Comparison of ENCODE assay signal across 1 cellular context in the genomic region with DNA sequence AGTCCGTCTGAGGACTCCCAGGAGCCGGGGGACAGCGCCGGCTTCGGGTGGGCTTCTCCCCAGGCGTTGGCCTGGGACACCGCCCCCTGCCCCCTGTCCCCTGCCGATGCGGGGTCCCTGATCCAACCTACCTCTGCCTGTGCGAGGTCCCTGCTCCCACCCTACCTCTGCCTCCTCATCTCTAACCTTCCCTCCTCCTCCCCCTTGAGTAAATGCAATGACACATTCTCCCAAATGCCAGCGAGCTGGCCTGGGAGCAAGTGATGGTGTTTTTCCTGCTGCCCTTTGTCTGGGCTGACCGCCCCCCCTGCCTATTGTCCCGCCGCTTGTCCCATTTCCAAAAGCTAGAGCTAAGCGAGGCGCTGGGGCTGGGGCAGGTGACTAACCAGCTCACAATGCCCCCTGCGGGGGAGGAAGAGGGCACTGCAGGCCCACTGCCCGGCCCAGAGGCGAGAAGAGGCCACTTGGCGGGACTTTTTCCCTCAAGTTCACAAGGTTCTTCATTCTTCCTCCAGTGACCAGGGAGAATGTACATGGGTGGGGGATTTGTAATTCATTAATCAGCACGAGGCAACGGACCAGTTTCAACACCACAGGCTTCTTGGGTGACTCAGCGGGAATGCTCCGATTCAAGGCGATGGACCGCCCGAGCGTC.
A peak's percentile ranks its signal among the peaks of the same experiment; 100 is the strongest.
TF ChIP-seq lines count a peak whose summit lies in the region.

No MANE protein-coding gene starts in this region.

TF ChIP-seq in A549, 52 proteins besides CTCF, POLR2A, EP300 and RAD21 (continued from another document):
- TF ChIP-seq ELK1 (IDR thresholded peaks at IDR 0.05; ENCODE audit: low read depth, low read length) (no peak), EHMT2 (IDR thresholded peaks at IDR 0.05; ENCODE audit: low read depth) (no peak), TP53 (CRISPR knock-in tag; IDR thresholded peaks at IDR 0.05) (peak; percentile 93), MAX (IDR thresholded peaks at IDR 0.05) (peak; percentile 91), TFCP2L1 (CRISPR knock-in tag; IDR thresholded peaks at IDR 0.05) (peak; percentile 98), PHF8 (IDR thresholded peaks at IDR 0.05; ENCODE audit: borderline replicate concordance, low read depth) (no peak; the same call in 1 of the 2 replicates), NFE2L2 (conservative IDR thresholded peaks at IDR 0.05; ENCODE audit: low read length) (peak; percentile 89), CEBPB (IDR thresholded peaks at IDR 0.05) (peak; percentile 76 to 96), EHF (CRISPR knock-in tag; IDR thresholded peaks at IDR 0.05) (0 out of 2 replicates have a peak, but pooled peaks have one; percentile 63), PBX3 (IDR thresholded peaks at IDR 0.05) (no peak; the same call in 1 of the 2 replicates), KDM5A (IDR thresholded peaks at IDR 0.05) (no peak), ATOH8 (CRISPR knock-in tag; IDR thresholded peaks at IDR 0.05; ENCODE audit: low read depth) (peak; percentile 16; the same call in 1 of the 2 replicates), MAFK (IDR thresholded peaks at IDR 0.05; ENCODE audit: partially characterized antibody) (peak; percentile 99), RFX5 (IDR thresholded peaks at IDR 0.05) (0 out of 2 replicates have a peak, but pooled peaks have one; percentile 46), SMC3 (IDR thresholded peaks at IDR 0.05) (peak; percentile 66), FOXS1 (CRISPR knock-in tag; IDR thresholded peaks at IDR 0.05) (0 out of 2 replicates have a peak, but pooled peaks have one; percentile 57), FOSB (CRISPR knock-in tag; IDR thresholded peaks at IDR 0.05) (peak; percentile 96), HDAC2 (IDR thresholded peaks at IDR 0.05) (no peak), MYC (IDR thresholded peaks at IDR 0.05; ENCODE audit: borderline replicate concordance, low read length) (peak; percentile 49), GATA3 (IDR thresholded peaks at IDR 0.05; ENCODE audit: borderline replicate concordance) (peak; percentile 86), RARB (CRISPR knock-in tag; IDR thresholded peaks at IDR 0.05) (peak; percentile 82; the same call in 1 of the 2 replicates), JUN (IDR thresholded peaks at IDR 0.05) (peak; percentile 92 to 96), JUNB (IDR thresholded peaks at IDR 0.05) (peak; percentile 90)
- TF ChIP-seq, protein P1, sequence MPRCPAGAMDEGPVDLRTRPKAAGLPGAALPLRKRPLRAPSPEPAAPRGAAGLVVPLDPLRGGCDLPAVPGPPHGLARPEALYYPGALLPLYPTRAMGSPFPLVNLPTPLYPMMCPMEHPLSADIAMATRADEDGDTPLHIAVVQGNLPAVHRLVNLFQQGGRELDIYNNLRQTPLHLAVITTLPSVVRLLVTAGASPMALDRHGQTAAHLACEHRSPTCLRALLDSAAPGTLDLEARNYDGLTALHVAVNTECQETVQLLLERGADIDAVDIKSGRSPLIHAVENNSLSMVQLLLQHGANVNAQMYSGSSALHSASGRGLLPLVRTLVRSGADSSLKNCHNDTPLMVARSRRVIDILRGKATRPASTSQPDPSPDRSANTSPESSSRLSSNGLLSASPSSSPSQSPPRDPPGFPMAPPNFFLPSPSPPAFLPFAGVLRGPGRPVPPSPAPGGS (IDR thresholded peaks at IDR 0.05), result peak; percentile 73
- TF ChIP-seq, protein P2, sequence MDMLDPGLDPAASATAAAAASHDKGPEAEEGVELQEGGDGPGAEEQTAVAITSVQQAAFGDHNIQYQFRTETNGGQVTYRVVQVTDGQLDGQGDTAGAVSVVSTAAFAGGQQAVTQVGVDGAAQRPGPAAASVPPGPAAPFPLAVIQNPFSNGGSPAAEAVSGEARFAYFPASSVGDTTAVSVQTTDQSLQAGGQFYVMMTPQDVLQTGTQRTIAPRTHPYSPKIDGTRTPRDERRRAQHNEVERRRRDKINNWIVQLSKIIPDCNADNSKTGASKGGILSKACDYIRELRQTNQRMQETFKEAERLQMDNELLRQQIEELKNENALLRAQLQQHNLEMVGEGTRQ (IDR thresholded peaks at IDR 0.05), result peak; percentile 39
